1 cellular context compared by ENCODE assay signal in genomic region chr2:219298759-219299371, GRCh38.
TF ChIP-seq lines count a peak whose summit lies in the region.

No MANE protein-coding gene starts in this region.

TF ChIP-seq in HepG2, 621 proteins besides CTCF, POLR2A, EP300 and RAD21 (continued from another document and continues in another):
- TF ChIP-seq YEATS2 (CRISPR knock-in tag; IDR thresholded peaks at IDR 0.05; ENCODE audit: borderline replicate concordance) (0 out of 2 replicates have a peak, but pooled peaks have one; percentile 25), SMAD3 (CRISPR knock-in tag; IDR thresholded peaks at IDR 0.05) (no peak), TFE3 (CRISPR knock-in tag; IDR thresholded peaks at IDR 0.05) (no peak), ZFYVE20 (CRISPR knock-in tag; IDR thresholded peaks at IDR 0.05; ENCODE audit: borderline replicate concordance, low read depth) (no peak), ZNF160 (CRISPR knock-in tag; IDR thresholded peaks at IDR 0.05) (0 out of 2 replicates have a peak, but pooled peaks have one; percentile 24), SOX6 (IDR thresholded peaks at IDR 0.05) (no peak), SOX6 (CRISPR knock-in tag; IDR thresholded peaks at IDR 0.05) (peak; percentile 10; the same call in 1 of the 2 replicates), SKI (IDR thresholded peaks at IDR 0.05; ENCODE audit: partially characterized antibody) (no peak), NFKB2 (CRISPR knock-in tag; IDR thresholded peaks at IDR 0.05; ENCODE audit: borderline replicate concordance) (0 out of 2 replicates have a peak, but pooled peaks have one; percentile 35), ARHGAP35 (CRISPR knock-in tag; IDR thresholded peaks at IDR 0.05; ENCODE audit: borderline replicate concordance) (no peak), KAT8 (CRISPR knock-in tag; IDR thresholded peaks at IDR 0.05) (peak; percentile 53), CBX2 (IDR thresholded peaks at IDR 0.05; ENCODE audit: low read depth, low read length) (no peak), CBX2 (CRISPR knock-in tag; IDR thresholded peaks at IDR 0.05; ENCODE audit: low read depth) (no peak), ZNF547 (CRISPR knock-in tag; IDR thresholded peaks at IDR 0.05) (peak; percentile 83; the same call in 1 of the 2 replicates), ARID4A (CRISPR knock-in tag; IDR thresholded peaks at IDR 0.05; ENCODE audit: borderline replicate concordance) (peak; percentile 44; the same call in 1 of the 2 replicates), NFKBIZ (CRISPR knock-in tag; IDR thresholded peaks at IDR 0.05) (peak; percentile 45; the same call in 1 of the 2 replicates), XRCC5 (optimal IDR thresholded peaks at IDR 0.05; ENCODE audit: low read length) (peak; percentile 95), ZNF431 (CRISPR knock-in tag; IDR thresholded peaks at IDR 0.05; ENCODE audit: borderline replicate concordance, low read depth) (0 out of 2 replicates have a peak, but pooled peaks have one; percentile 18), ZBTB20 (CRISPR knock-in tag; IDR thresholded peaks at IDR 0.05; ENCODE audit: borderline replicate concordance, low read depth) (peak; percentile 64; the same call in 1 of the 2 replicates), SETDB1 (CRISPR knock-in tag; IDR thresholded peaks at IDR 0.05; ENCODE audit: borderline replicate concordance) (no peak), KIAA2018 (CRISPR knock-in tag; IDR thresholded peaks at IDR 0.05; ENCODE audit: borderline replicate concordance) (no peak), EED (CRISPR knock-in tag; IDR thresholded peaks at IDR 0.05) (peak; percentile 75; the same call in 1 of the 2 replicates), ZFX (CRISPR knock-in tag; IDR thresholded peaks at IDR 0.05; ENCODE audit: low read depth) (peak; percentile 80; the same call in 1 of the 2 replicates), ZNF230 (CRISPR knock-in tag; IDR thresholded peaks at IDR 0.05) (peak; percentile 70; the same call in 1 of the 2 replicates), ATF3 (CRISPR knock-in tag; IDR thresholded peaks at IDR 0.05) (no peak), ZNF282 (IDR thresholded peaks at IDR 0.05; ENCODE audit: partially characterized antibody) (no peak), GTF3A (CRISPR knock-in tag; conservative IDR thresholded peaks at IDR 0.05) (0 out of 2 replicates have a peak, but pooled peaks have one; percentile 38), ZNF800 (CRISPR knock-in tag; IDR thresholded peaks at IDR 0.05) (peak; percentile 47; the same call in 1 of the 2 replicates), PLRG1 (conservative IDR thresholded peaks at IDR 0.05) (no peak), ZNF367 (CRISPR knock-in tag; IDR thresholded peaks at IDR 0.05; ENCODE audit: borderline replicate concordance) (no peak)
- TF ChIP-seq, protein P1, sequence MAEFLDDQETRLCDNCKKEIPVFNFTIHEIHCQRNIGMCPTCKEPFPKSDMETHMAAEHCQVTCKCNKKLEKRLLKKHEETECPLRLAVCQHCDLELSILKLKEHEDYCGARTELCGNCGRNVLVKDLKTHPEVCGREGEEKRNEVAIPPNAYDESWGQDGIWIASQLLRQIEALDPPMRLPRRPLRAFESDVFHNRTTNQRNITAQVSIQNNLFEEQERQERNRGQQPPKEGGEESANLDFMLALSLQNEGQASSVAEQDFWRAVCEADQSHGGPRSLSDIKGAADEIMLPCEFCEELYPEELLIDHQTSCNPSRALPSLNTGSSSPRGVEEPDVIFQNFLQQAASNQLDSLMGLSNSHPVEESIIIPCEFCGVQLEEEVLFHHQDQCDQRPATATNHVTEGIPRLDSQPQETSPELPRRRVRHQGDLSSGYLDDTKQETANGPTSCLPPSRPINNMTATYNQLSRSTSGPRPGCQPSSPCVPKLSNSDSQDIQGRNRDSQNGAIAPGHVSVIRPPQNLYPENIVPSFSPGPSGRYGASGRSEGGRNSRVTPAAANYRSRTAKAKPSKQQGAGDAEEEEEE (CRISPR knock-in tag; IDR thresholded peaks at IDR 0.05; ENCODE audit: borderline replicate concordance), result 0 out of 2 replicates have a peak, but pooled peaks have one; percentile 72
- TF ChIP-seq, protein P2, sequence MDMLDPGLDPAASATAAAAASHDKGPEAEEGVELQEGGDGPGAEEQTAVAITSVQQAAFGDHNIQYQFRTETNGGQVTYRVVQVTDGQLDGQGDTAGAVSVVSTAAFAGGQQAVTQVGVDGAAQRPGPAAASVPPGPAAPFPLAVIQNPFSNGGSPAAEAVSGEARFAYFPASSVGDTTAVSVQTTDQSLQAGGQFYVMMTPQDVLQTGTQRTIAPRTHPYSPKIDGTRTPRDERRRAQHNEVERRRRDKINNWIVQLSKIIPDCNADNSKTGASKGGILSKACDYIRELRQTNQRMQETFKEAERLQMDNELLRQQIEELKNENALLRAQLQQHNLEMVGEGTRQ (IDR thresholded peaks at IDR 0.05; ENCODE audit: low read depth, low read length), result 0 out of 2 replicates have a peak, but pooled peaks have one; percentile 3
- TF ChIP-seq, protein P2 (CRISPR knock-in tag; IDR thresholded peaks at IDR 0.05; ENCODE audit: borderline replicate concordance), result no peak
- TF ChIP-seq, protein P3, sequence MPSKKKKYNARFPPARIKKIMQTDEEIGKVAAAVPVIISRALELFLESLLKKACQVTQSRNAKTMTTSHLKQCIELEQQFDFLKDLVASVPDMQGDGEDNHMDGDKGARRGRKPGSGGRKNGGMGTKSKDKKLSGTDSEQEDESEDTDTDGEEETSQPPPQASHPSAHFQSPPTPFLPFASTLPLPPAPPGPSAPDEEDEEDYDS (CRISPR knock-in tag; IDR thresholded peaks at IDR 0.05), result peak; percentile 12; the same call in 1 of the 2 replicates
- TF ChIP-seq, protein P4, sequence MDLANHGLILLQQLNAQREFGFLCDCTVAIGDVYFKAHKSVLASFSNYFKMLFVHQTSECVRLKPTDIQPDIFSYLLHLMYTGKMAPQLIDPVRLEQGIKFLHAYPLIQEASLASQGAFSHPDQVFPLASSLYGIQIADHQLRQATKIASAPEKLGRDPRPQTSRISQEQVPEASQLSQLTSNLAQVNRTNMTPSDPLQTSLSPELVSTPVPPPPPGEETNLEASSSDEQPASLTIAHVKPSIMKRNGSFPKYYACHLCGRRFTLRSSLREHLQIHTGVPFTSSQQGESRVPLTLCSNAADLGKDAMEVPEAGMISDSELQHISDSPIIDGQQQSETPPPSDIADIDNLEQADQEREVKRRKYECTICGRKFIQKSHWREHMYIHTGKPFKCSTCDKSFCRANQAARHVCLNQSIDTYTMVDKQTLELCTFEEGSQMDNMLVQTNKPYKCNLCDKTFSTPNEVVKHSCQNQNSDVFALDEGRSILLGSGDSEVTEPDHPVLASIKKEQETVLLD (CRISPR knock-in tag; IDR thresholded peaks at IDR 0.05; ENCODE audit: low read depth), result no peak
